8 cellular contexts compared by ENCODE assay signal in genomic region chr1:151340870-151341754, GRCh38. TPM values are rescaled to one million over a fixed set of nuclear protein-coding genes. Genes with fewer than 3 reads are reported as not detected.
A peak's percentile ranks its signal among the peaks of the same experiment; 100 is the strongest.
DNase-seq lines count a peak whose midpoint lies in the region; ATAC-seq and TF ChIP-seq lines count a peak whose summit lies in the region.

No MANE protein-coding gene starts in this region.

- H3K27ac ChIP-seq in WERI-Rb-1 = peak overlapping the region; percentile 2; the same call in 1 of the 2 replicates
- peak overlapping the region in 1 of 2 donors; percentile 42 for H3K27ac ChIP-seq in left lung

- H3K27me3 ChIP-seq in WERI-Rb-1 (ENCODE audit: insufficient read depth, low read depth, severe bottlenecking) = no peaks in the 10 kb centered on the region
- H3K27me3 ChIP-seq in left lung = no peaks in the 10 kb centered on the region

- H3K4me1 ChIP-seq in left lung = peaks cover 0 to 18% of the 10 kb centered on the region in 2 donors

- H3K27ac Mint-ChIP-seq in dendritic cell treated with granulocyte-macrophage colony-stimulating factor and Interleukin-4, amounts not matched to agents 40 ng/mL and 50 ng/mL, for 4 days = peak overlapping the region; percentile 67

- peaks cover 57% of the 10 kb centered on the region for H3K4me1 Mint-ChIP-seq in dendritic cell treated with granulocyte-macrophage colony-stimulating factor and Interleukin-4, amounts not matched to agents 40 ng/mL and 50 ng/mL, for 4 days (ENCODE audit: low read depth)

- no peak overlapping the region for H3K4me3 ChIP-seq in WERI-Rb-1 (ENCODE audit: low read depth, low read length)
- H3K4me3 ChIP-seq in left lung = no peak overlapping the region

- TF ChIP-seq CTCF in WERI-Rb-1 (IDR thresholded peaks at IDR 0.05; ENCODE audit: low read depth, low read length) (peak; percentile 76), left lung (IDR thresholded peaks at IDR 0.05) (peak; percentile 70 to 72)

- H3K36me3 Mint-ChIP-seq in dendritic cell treated with granulocyte-macrophage colony-stimulating factor and Interleukin-4, amounts not matched to agents 40 ng/mL and 50 ng/mL, for 4 days (ENCODE audit: low read depth) = peaks cover 59% of the 10 kb centered on the region

- no peaks in the 10 kb centered on the region for H3K9me3 Mint-ChIP-seq in dendritic cell treated with granulocyte-macrophage colony-stimulating factor and Interleukin-4, amounts not matched to agents 40 ng/mL and 50 ng/mL, for 4 days

- intact Hi-C loops in dendritic cell treated with granulocyte-macrophage colony-stimulating factor and Interleukin-4, amounts not matched to agents 40 ng/mL and 50 ng/mL, for 4 days (cut with micrococcal nuclease) = loop anchor here (2.0 kb wide), 1 partner anchor 40 kb away; no protein-coding TSS in a partner anchor
- intact Hi-C loops in left lung (cut with DNase I) = no loop called here

- ATAC-seq in HG02981 (IDR thresholded peaks at IDR 0.05; ENCODE audit: unreplicated experiment) = peak; percentile 63
- peak; percentile 87 for ATAC-seq in left lung
- ATAC-seq in HG03159 (IDR thresholded peaks at IDR 0.05; ENCODE audit: unreplicated experiment) = no peak

- DNase-seq in DMS 273 (lab: John Stamatoyannopoulos, UW; ENCODE audit: unreplicated experiment) = peak; percentile 100
- peak; percentile 44 for DNase-seq in NCI-H226
- DNase-seq in WERI-Rb-1 = peak; percentile 83
- no peak for DNase-seq in left lung
- DNase-seq in stimulated activated CD8-positive, alpha-beta memory T cell treated with anti-CD3 and anti-CD28 coated beads, Interleukin-2, amount 100 ng/mL, for 48 hours (ENCODE audit: low read depth in 2 of 2) = peak; percentile 13 to 17

- H3K36me3 ChIP-seq in WERI-Rb-1 (peaks cover 40% of the 10 kb centered on the region), left lung (peaks cover 0 to 34% of the 10 kb centered on the region in 2 donors)

- H3K4me3 Mint-ChIP-seq in dendritic cell treated with granulocyte-macrophage colony-stimulating factor and Interleukin-4, amounts not matched to agents 40 ng/mL and 50 ng/mL, for 4 days = no peak overlapping the region

- no peaks in the 10 kb centered on the region for H3K27me3 Mint-ChIP-seq in dendritic cell treated with granulocyte-macrophage colony-stimulating factor and Interleukin-4, amounts not matched to agents 40 ng/mL and 50 ng/mL, for 4 days

- H3K9me3 ChIP-seq in WERI-Rb-1 (ENCODE audit: severe bottlenecking) (no peaks in the 10 kb centered on the region), left lung (no peaks in the 10 kb centered on the region)

RNA-seq across cellular contexts. Expression of gene RFX5, which starts 5.9 kb away (rescaled TPM):
- total RNA-seq in left lung = 10 to 100 TPM; 37.1 to 63.3 TPM

RNA-seq across cellular contexts. Expression of gene PI4KB, which starts 13.9 kb away (rescaled TPM):
- 10 to 100 TPM; 54.8 to 71.3 TPM for total RNA-seq in left lung

RNA-seq across cellular contexts. Expression of gene SELENBP1, which starts 31.4 kb away (rescaled TPM):
- 100 to 1,000 TPM; 131 to 258 TPM for total RNA-seq in left lung

RNA-seq across cellular contexts. Expression of gene PSMB4, which starts 58.3 kb away (rescaled TPM):
- 100 to 1,000 TPM; 166 to 249 TPM for total RNA-seq in left lung

RNA-seq across cellular contexts. Expression of gene ZNF687, which starts 59.0 kb away (rescaled TPM):
- 10 to 100 TPM; 17.7 to 22.8 TPM for total RNA-seq in left lung

Comparison
In these comparisons a context has a peak if more than half of its experiments do, and no peak if none do; other contexts are left out.
1. DNase-seq: peak in DMS 273 (single experiment), NCI-H226 (single experiment), WERI-Rb-1 (single experiment) and stimulated activated CD8-positive, alpha-beta memory T cell treated with anti-CD3 and anti-CD28 coated beads, Interleukin-2, amount 100 ng/mL, for 48 hours (2 of 2); none in left lung (0 of 2).